Comparison of ENCODE assay signal across 8 cellular contexts in the genomic region with DNA sequence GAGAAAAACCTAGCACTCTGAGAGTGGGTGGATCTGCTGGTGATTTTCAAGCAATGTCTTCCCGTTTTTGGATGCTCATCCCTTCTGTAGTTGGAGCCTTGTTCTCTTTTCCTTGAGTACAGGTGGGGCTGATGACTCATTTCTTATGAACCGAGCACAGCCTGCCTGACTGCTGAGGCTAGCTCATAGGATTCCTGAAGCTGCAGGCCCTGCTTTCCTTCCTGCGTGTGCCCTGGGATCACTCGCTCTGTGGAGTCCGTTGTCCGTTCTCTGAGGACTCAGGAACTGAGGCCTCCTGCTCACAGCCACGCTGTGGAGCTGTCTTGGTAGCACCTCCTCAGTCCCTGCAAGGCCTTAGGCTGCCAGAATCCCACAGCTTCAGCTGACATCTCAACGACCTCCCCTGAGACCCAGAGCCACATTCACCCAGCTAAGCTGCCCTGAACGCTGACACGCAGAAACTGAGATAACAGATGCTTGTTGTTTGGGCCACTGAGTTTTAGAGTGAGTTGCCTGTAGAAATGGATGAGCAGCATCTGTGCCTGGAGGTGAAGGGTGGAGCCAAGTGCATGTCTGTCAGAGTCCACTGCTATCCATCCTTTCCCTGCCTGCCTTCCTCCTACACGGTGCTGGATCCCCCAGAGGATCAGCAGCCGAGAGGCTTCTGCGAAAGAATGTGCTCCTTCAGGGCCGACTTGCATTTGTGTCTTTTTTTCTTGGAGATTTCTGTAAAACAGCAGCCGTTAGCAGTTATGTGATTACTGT.
DNase-seq lines count a peak whose midpoint lies in the region; ATAC-seq, FAIRE-seq and TF ChIP-seq lines count a peak whose summit lies in the region.
"Had no signal": no experiment of that assay in that cellular context is flagged by ENCODE, and none has a peak within 500 bp of the region (broad histone marks: within the 10 kb centered on the region; RNA-seq: fewer than 3 reads in every experiment).

No MANE protein-coding gene starts in this region.

- no peak overlapping the region for H3T11ph ChIP-seq in H9 (ENCODE audit: low read length)

- no CpG with 5 or more reads among the region's 15 CpGs for WGBS in H9 (ENCODE audit: extremely low coverage, insufficient read length, low lambda C conversion rate)
- WGBS in small intestine, 3 donors: 58 to 66% (median 66%) methylated on average over 15 of the region's 15 CpGs

- no peak overlapping the region for H4K5ac ChIP-seq in H9 (ENCODE audit: insufficient read length, low read depth, low read length)

- H3K23ac ChIP-seq in H9 (ENCODE audit: insufficient read length, low read depth, low read length): no peak overlapping the region

- H3K79me2 ChIP-seq in H9 (ENCODE audit: insufficient read depth, low read length): peaks cover 30% of the 10 kb centered on the region; the same call in 1 of the 2 replicates

- peaks cover 3% of the 10 kb centered on the region for H3K23me2 ChIP-seq in H9 (ENCODE audit: insufficient read length, low read depth, low read length, poor library complexity, severe bottlenecking)

- no peak overlapping the region for H2BK5ac ChIP-seq in H9 (ENCODE audit: insufficient read length, low read length)

- no peak overlapping the region for H2BK12ac ChIP-seq in H9 (ENCODE audit: insufficient read length, low read depth, low read length)

- H3K79me1 ChIP-seq in H9 (ENCODE audit: insufficient read depth, low read depth, low read length, poor library complexity, severe bottlenecking): peaks cover 15% of the 10 kb centered on the region

- no peak overlapping the region for H3K4me3 Mint-ChIP-seq in H9

- no peak overlapping the region for H3K56ac ChIP-seq in H9 (ENCODE audit: insufficient read length, low read depth, low read length)

- no peak overlapping the region for H3K18ac ChIP-seq in H9 (ENCODE audit: insufficient read length, low read depth, low read length)

- H3K4me1 ChIP-seq in H9 (ENCODE audit: insufficient read depth, low read length) (peaks cover 2% of the 10 kb centered on the region; the same call in 1 of the 2 replicates), small intestine (ENCODE audit: control insufficient read depth in 2 of 2, insufficient read depth in 1 of 2, low read depth in 1 of 2, low read length in 1 of 2) (peaks cover 1 to 18% of the 10 kb centered on the region in 2 donors)

- H3K4me2 ChIP-seq in H9 (ENCODE audit: insufficient read depth, insufficient read length, low read length): no peak overlapping the region

- no peaks in the 10 kb centered on the region for H4K20me1 ChIP-seq in H9 (ENCODE audit: control insufficient read depth, insufficient read depth, insufficient read length)

- no peak overlapping the region for H2BK20ac ChIP-seq in H9 (ENCODE audit: low read depth, low read length, poor library complexity, severe bottlenecking)

- no peaks in the 10 kb centered on the region; a peak in 2 of 5 replicates for H3K9me3 Mint-ChIP-seq in H9

- H3K9ac ChIP-seq in H9 (ENCODE audit: extremely low read depth, insufficient read length, low read length): no peak overlapping the region

- H3K9me3 ChIP-seq in H9 (ENCODE audit: control insufficient read depth, low read depth, low read length): no peaks in the 10 kb centered on the region
- H3K9me3 ChIP-seq in small intestine (ENCODE audit: control insufficient read depth, low read depth): no peaks in the 10 kb centered on the region
- H3K9me3 ChIP-seq: upper lobe of left lung had no signal

- H4K8ac ChIP-seq in H9 (replicated peaks; ENCODE audit: insufficient read length, low read depth, low read length): no peak overlapping the region

- DNase-seq in H9 (no peak), SK-N-DZ (ENCODE audit: low spot score) (peak; percentile 13), fibroblast of peridontal ligament (ENCODE audit: extremely low read depth) (peak; percentile 59), small intestine (peak; percentile 37), GDM1 (lab: John Stamatoyannopoulos, UW) (no peak), dedifferentiated amniotic fluid mesenchymal stem cell (ENCODE audit: extremely low spot score) (no peak)
- DNase-seq: upper lobe of left lung had no signal

- no peak overlapping the region for H2BK15ac ChIP-seq in H9 (ENCODE audit: low read depth, low read length)

- peaks cover 9 to 20% (median 12%) of the 10 kb centered on the region in 3 experiments for H3K36me3 Mint-ChIP-seq in H9 (ENCODE audit: insufficient read depth in 1 of 3, low read depth in 3 of 3)

- FAIRE-seq in small intestine (lab: Jason Lieb, UNC): no peak

- no peak overlapping the region for H2AK5ac ChIP-seq in H9 (ENCODE audit: insufficient read length, low read length)

- H3K36me3 ChIP-seq in small intestine (ENCODE audit: control insufficient read depth in 2 of 2, insufficient read depth in 2 of 2, low read length in 2 of 2): no peaks in the 10 kb centered on the region
- H3K36me3 ChIP-seq: upper lobe of left lung had no signal

- peak overlapping the region; percentile 66 for H4K91ac ChIP-seq in H9 (ENCODE audit: insufficient read length, low read depth, low read length)

- H3K27ac ChIP-seq in H9 (ENCODE audit: insufficient read length, low read depth, low read length): no peak overlapping the region
- H3K27ac ChIP-seq in small intestine (ENCODE audit: low read depth in 1 of 2, low read length in 1 of 2): peak overlapping the region; percentile 24 to 37

- H2AFZ ChIP-seq in H9 (ENCODE audit: low read length): no peak overlapping the region

- peak overlapping the region; percentile 10 to 24 (median 11); a peak in 4 of 7 replicates for H3K27ac Mint-ChIP-seq in H9

- no peaks in the 10 kb centered on the region for H3K27me3 ChIP-seq in H9 (ENCODE audit: insufficient read depth, low read length)
- H3K27me3 ChIP-seq in small intestine (ENCODE audit: control insufficient read depth in 2 of 2, insufficient read depth in 2 of 2, low read length in 2 of 2): no peaks in the 10 kb centered on the region
- H3K27me3 ChIP-seq: upper lobe of left lung had no signal

- no peak overlapping the region for H3K4me3 ChIP-seq in small intestine (ENCODE audit: low read depth in 1 of 2, low read length in 2 of 2)
- H3K4me3 ChIP-seq: upper lobe of left lung had no signal

- no peaks in the 10 kb centered on the region; the same call in 1 of the 2 replicates for H3K27me3 Mint-ChIP-seq in H9 (ENCODE audit: low read depth)

- TF ChIP-seq CTCF in H9 (conservative IDR thresholded peaks at IDR 0.05): no peak

- peaks cover 41 to 46% of the 10 kb centered on the region in 2 experiments for H3K4me1 Mint-ChIP-seq in H9

- no peak overlapping the region for H2BK120ac ChIP-seq in H9 (ENCODE audit: low read depth, low read length, poor library complexity, severe bottlenecking)

- no peak overlapping the region for H3K4ac ChIP-seq in H9 (ENCODE audit: low read depth, low read length)

- no peak for ATAC-seq in GM19463 (IDR thresholded peaks at IDR 0.05; ENCODE audit: unreplicated experiment)

- H3K14ac ChIP-seq in H9 (ENCODE audit: insufficient read depth, low read length): peak overlapping the region; percentile 63; the same call in 1 of the 2 replicates

Comparison
In these comparisons a context has a peak if more than half of its experiments do, and no peak if none do; other contexts are left out.
1. DNase-seq: peak in SK-N-DZ (single experiment), fibroblast of peridontal ligament (single experiment) and small intestine (single experiment); none in H9 (single experiment), GDM1 (single experiment) and dedifferentiated amniotic fluid mesenchymal stem cell (single experiment).